ENCODE assay signal across 15 cellular contexts in genomic region chr17:57866319-57866718, GRCh38.
"Had no signal": no experiment of that assay in that cellular context is flagged by ENCODE, and none has a peak within 500 bp of the region (broad histone marks: within the 10 kb centered on the region; RNA-seq: fewer than 3 reads in every experiment).

No MANE protein-coding gene starts in this region.

- H3K36me3 Mint-ChIP-seq: natural killer cell treated with Interleukin-12 subunit alpha and Interleukin-12 subunit beta and Interleukin-15 and Interleukin-18, amount 100 ng/mL, for 72 hours; stimulated activated effector memory CD8-positive, alpha-beta T cell treated with anti-CD3 and anti-CD28 coated beads, Interleukin-12 subunit alpha, Interleukin-12 subunit beta, amount 100 ng/mL, for 72 hours had no signal

- H3K9me3 ChIP-seq: tibial nerve, uterus had no signal

- H3K4me3 Mint-ChIP-seq: activated B cell treated with CpG ODN at 0.5 μM for 24 hours; activated naive CD4-positive, alpha-beta T cell treated with anti-CD3 and anti-CD28 coated beads for 36 hours; activated T-helper 17 cell treated with anti-CD3 and anti-CD28 coated beads, Interleukin-2, amount 50 U/mL, for 72 hours; natural killer cell treated with Interleukin-12 subunit alpha and Interleukin-12 subunit beta and Interleukin-15 and Interleukin-18, amount 100 ng/mL, for 72 hours; stimulated activated effector memory CD8-positive, alpha-beta T cell treated with anti-CD3 and anti-CD28 coated beads, Interleukin-12 subunit alpha, Interleukin-12 subunit beta, amount 100 ng/mL, for 72 hours; T-helper 17 cell had no signal

- H3K27ac Mint-ChIP-seq: activated B cell treated with CpG ODN at 0.5 μM for 24 hours; activated naive CD4-positive, alpha-beta T cell treated with anti-CD3 and anti-CD28 coated beads for 36 hours; activated T-helper 17 cell treated with anti-CD3 and anti-CD28 coated beads, Interleukin-2, amount 50 U/mL, for 72 hours; natural killer cell treated with Interleukin-12 subunit alpha and Interleukin-12 subunit beta and Interleukin-15 and Interleukin-18, amount 100 ng/mL, for 72 hours; stimulated activated effector memory CD8-positive, alpha-beta T cell treated with anti-CD3 and anti-CD28 coated beads, Interleukin-12 subunit alpha, Interleukin-12 subunit beta, amount 100 ng/mL, for 72 hours; T-helper 17 cell had no signal

- H3K4me3 ChIP-seq: hepatocyte, tibial nerve, uterus had no signal

- H3K27me3 ChIP-seq: hepatocyte, tibial nerve, uterus had no signal

- H3K27ac ChIP-seq: hepatocyte, tibial nerve had no signal

- H3K36me3 ChIP-seq: uterus had no signal

- DNase-seq: activated B cell treated with CpG ODN at 0.5 μM for 24 hours; activated CD4-positive, alpha-beta T cell treated with anti-CD3 and anti-CD28 coated beads, Interleukin-2, amount 50 U/mL, for 1 hour; activated naive CD4-positive, alpha-beta T cell treated with anti-CD3 and anti-CD28 coated beads for 36 hours; activated T-cell treated with anti-CD3 and anti-CD28 coated beads for 4 hours; erythroblast; stimulated activated CD4-positive, alpha-beta T cell treated with anti-CD3 and anti-CD28 coated beads, Interleukin-2, amount 100 ng/mL, for 24 hours; T-helper 17 cell had no signal

- H3K9me3 Mint-ChIP-seq: activated B cell treated with CpG ODN at 0.5 μM for 24 hours; activated naive CD4-positive, alpha-beta T cell treated with anti-CD3 and anti-CD28 coated beads for 36 hours; activated T-helper 17 cell treated with anti-CD3 and anti-CD28 coated beads, Interleukin-2, amount 50 U/mL, for 72 hours; natural killer cell treated with Interleukin-12 subunit alpha and Interleukin-12 subunit beta and Interleukin-15 and Interleukin-18, amount 100 ng/mL, for 72 hours; stimulated activated effector memory CD8-positive, alpha-beta T cell treated with anti-CD3 and anti-CD28 coated beads, Interleukin-12 subunit alpha, Interleukin-12 subunit beta, amount 100 ng/mL, for 72 hours had no signal

- ATAC-seq: activated T-helper 17 cell treated with anti-CD3 and anti-CD28 coated beads, Interleukin-2, amount 50 U/mL, for 72 hours; left lobe of liver; natural killer cell treated with Interleukin-12 subunit alpha and Interleukin-12 subunit beta and Interleukin-15 and Interleukin-18, amount 100 ng/mL, for 72 hours; sciatic nerve; stimulated activated effector memory CD8-positive, alpha-beta T cell treated with anti-CD3 and anti-CD28 coated beads, Interleukin-12 subunit alpha, Interleukin-12 subunit beta, amount 100 ng/mL, for 72 hours; T-helper 17 cell had no signal
